ENCODE assay signal across 1 cellular context in the genomic region with DNA sequence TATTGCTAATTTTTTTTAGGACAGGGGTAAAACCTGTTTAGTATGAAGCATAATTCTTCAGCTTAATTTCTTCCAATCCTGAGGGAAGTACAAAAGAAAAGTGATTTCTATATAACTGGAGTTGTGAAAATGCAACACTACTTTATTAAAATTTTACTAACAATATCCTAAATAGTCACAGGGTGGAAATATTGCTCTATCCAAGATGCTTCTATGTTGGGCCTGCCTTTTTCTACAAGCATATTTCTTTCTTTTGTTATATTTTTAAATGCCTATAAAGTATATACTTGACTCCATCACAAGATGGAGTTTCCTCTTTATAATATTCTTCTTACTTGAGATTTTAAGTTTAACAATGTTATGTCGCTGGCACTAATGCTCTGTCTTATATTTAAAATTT.
TF ChIP-seq lines count a peak whose summit lies in the region.

No MANE protein-coding gene starts in this region.

TF ChIP-seq in SK-N-SH, 30 proteins besides CTCF, POLR2A, EP300 and RAD21 (continued from another document):
- TF ChIP-seq, protein P1, sequence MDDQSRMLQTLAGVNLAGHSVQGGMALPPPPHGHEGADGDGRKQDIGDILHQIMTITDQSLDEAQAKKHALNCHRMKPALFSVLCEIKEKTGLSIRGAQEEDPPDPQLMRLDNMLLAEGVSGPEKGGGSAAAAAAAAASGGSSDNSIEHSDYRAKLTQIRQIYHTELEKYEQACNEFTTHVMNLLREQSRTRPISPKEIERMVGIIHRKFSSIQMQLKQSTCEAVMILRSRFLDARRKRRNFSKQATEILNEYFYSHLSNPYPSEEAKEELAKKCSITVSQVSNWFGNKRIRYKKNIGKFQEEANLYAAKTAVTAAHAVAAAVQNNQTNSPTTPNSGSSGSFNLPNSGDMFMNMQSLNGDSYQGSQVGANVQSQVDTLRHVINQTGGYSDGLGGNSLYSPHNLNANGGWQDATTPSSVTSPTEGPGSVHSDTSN (IDR thresholded peaks at IDR 0.05) = no peak
- TF ChIP-seq FOSL2 (IDR thresholded peaks at IDR 0.05; ENCODE audit: borderline replicate concordance, low read depth) = no peak
- TF ChIP-seq POLR2AphosphoS5 (IDR thresholded peaks at IDR 0.05; ENCODE audit: low read depth, low read length) = no peak
- TF ChIP-seq FOXJ3 (CRISPR knock-in tag; IDR thresholded peaks at IDR 0.05) = no peak
- TF ChIP-seq CHD2 (IDR thresholded peaks at IDR 0.05; ENCODE audit: low read length, partially characterized antibody) = no peak
- no peak for TF ChIP-seq RXRA (IDR thresholded peaks at IDR 0.05; ENCODE audit: borderline replicate concordance, low read depth)
- no peak for TF ChIP-seq NFIC (IDR thresholded peaks at IDR 0.05; ENCODE audit: borderline replicate concordance)
- no peak for TF ChIP-seq NRF1 (IDR thresholded peaks at IDR 0.05; ENCODE audit: low read depth, low read length)
- no peak for TF ChIP-seq EZH2phosphoT487 (IDR thresholded peaks at IDR 0.05; ENCODE audit: borderline replicate concordance, low read depth)
- TF ChIP-seq SIN3A (IDR thresholded peaks at IDR 0.05; ENCODE audit: borderline replicate concordance, low read depth, low read length) = no peak
- TF ChIP-seq TCF12 (IDR thresholded peaks at IDR 0.05) = no peak
- no peak for TF ChIP-seq ELF1 (IDR thresholded peaks at IDR 0.05)
- TF ChIP-seq RFX5 (IDR thresholded peaks at IDR 0.05; ENCODE audit: low read length) = no peak
- no peak for TF ChIP-seq MEF2A (IDR thresholded peaks at IDR 0.05; ENCODE audit: borderline replicate concordance, low read depth)
- TF ChIP-seq, protein P2, sequence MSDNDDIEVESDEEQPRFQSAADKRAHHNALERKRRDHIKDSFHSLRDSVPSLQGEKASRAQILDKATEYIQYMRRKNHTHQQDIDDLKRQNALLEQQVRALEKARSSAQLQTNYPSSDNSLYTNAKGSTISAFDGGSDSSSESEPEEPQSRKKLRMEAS (IDR thresholded peaks at IDR 0.05; ENCODE audit: low read depth) = no peak
- no peak for TF ChIP-seq TEAD4 (IDR thresholded peaks at IDR 0.05; ENCODE audit: borderline replicate concordance, insufficient read depth)
- no peak for TF ChIP-seq SMC3 (IDR thresholded peaks at IDR 0.05; ENCODE audit: low read depth, low read length)
- TF ChIP-seq GATA2 (CRISPR knock-in tag; IDR thresholded peaks at IDR 0.05) = no peak
